In genomic region chr19:4723465-4724251, GRCh38 we compare ENCODE assay signal across 1 cellular context.
A peak's percentile ranks its signal among the peaks of the same experiment; 100 is the strongest.
TF ChIP-seq lines count a peak whose summit lies in the region.

DPP9 (minus strand) TSS chr19:4723842; CDS start chr19:4719906, 3,936 bp downstream.

TF ChIP-seq in SK-N-SH, 30 proteins besides CTCF, POLR2A, EP300 and RAD21 (continued from another document):
- no peak for TF ChIP-seq USF2 (IDR thresholded peaks at IDR 0.05; ENCODE audit: borderline replicate concordance, low read depth, low read length)
- no peak; the same call in 1 of the 2 replicates for TF ChIP-seq TCF12 (IDR thresholded peaks at IDR 0.05)
- peak; percentile 49; the same call in 1 of the 2 replicates for TF ChIP-seq YY1 (IDR thresholded peaks at IDR 0.05; ENCODE audit: low read depth)
- TF ChIP-seq NFIC (IDR thresholded peaks at IDR 0.05; ENCODE audit: borderline replicate concordance): 0 out of 2 replicates have a peak, but pooled peaks have one; percentile 21
- peak; percentile 80 for TF ChIP-seq FOSL2 (IDR thresholded peaks at IDR 0.05; ENCODE audit: borderline replicate concordance, low read depth)
- peak; percentile 60 for TF ChIP-seq PBX3 (IDR thresholded peaks at IDR 0.05)
- TF ChIP-seq NRF1 (IDR thresholded peaks at IDR 0.05; ENCODE audit: low read depth, low read length): no peak
- TF ChIP-seq CHD2 (IDR thresholded peaks at IDR 0.05; ENCODE audit: low read length, partially characterized antibody): peak; percentile 87
- TF ChIP-seq MXI1 (IDR thresholded peaks at IDR 0.05; ENCODE audit: low read depth, low read length): peak; percentile 49; the same call in 1 of the 2 replicates
TF ChIP-seq in SK-N-SH: peak in this region for 16.
